33 cellular contexts compared by ENCODE assay signal in genomic region chr5:67028981-67029380, GRCh38.
"Had no signal": no experiment of that assay in that cellular context is flagged by ENCODE, and none has a peak within 500 bp of the region (broad histone marks: within the 10 kb centered on the region; RNA-seq: fewer than 3 reads in every experiment).

No MANE protein-coding gene starts in this region.

- DNase-seq: activated CD4-positive, CD25-positive, alpha-beta regulatory T cell; activated CD4-positive, CD25-positive, alpha-beta regulatory T cell treated with anti-CD3 and anti-CD28 coated beads, Interleukin-2, amount 50 U/mL, for 72 hours; activated CD8-positive, alpha-beta memory T cell treated with anti-CD3 and anti-CD28 coated beads, Interleukin-2, amount 10 ng/mL, durations not matched to agents 7 days and 5 days; activated CD8-positive, alpha-beta memory T cell treated with anti-CD3 and anti-CD28 coated beads, Interleukin-2, amount 50 U/mL, for 4 hours; activated CD8-positive, alpha-beta T cell treated with anti-CD3 and anti-CD28 coated beads, Interleukin-2, amount 10 ng/mL, durations not matched to agents 7 days and 5 days; activated gamma-delta T cell; activated naive CD4-positive, alpha-beta T cell; activated naive CD4-positive, alpha-beta T cell treated with anti-CD3 and anti-CD28 coated beads, Interleukin-2, amount 10 ng/mL, durations not matched to agents 7 days and 5 days; activated naive CD8-positive, alpha-beta T cell treated with anti-CD3 and anti-CD28 coated beads, Interleukin-2, amount 50 U/mL, for 24 hours; activated T-cell treated with anti-CD3 and anti-CD28 coated beads, Interleukin-2, amount 50 U/mL, for 1 hour; adrenal gland; amygdala; dorsolateral prefrontal cortex; effector memory CD4-positive, alpha-beta T cell; endodermal cell; erythroblast; foreskin keratinocyte; gastrocnemius medialis; glutamatergic neuron; heart left ventricle; T-helper 1 cell; T-helper 2 cell had no signal

- H3K27ac Mint-ChIP-seq: activated CD8-positive, alpha-beta memory T cell treated with anti-CD3 and anti-CD28 coated beads, Interleukin-2, amount 10 ng/mL, durations not matched to agents 7 days and 5 days; activated CD8-positive, alpha-beta T cell treated with anti-CD3 and anti-CD28 coated beads, Interleukin-2, amount 10 ng/mL, durations not matched to agents 7 days and 5 days; activated T-helper 1 cell treated with anti-CD3 and anti-CD28 coated beads, Interleukin-12 subunit alpha, Interleukin-12 subunit beta, Interleukin-2, Interleukin-4 antibody, amounts not matched to agents 30 ng/mL and 10 ng/mL and 1 ng/mL, durations not matched to agents 14 hours and 24 hours and 36 hours; brain; dendritic cell treated with granulocyte-macrophage colony-stimulating factor and Interleukin-4, amounts not matched to agents 40 ng/mL and 50 ng/mL, for 4 days; endodermal cell had no signal

- H3K4me1 Mint-ChIP-seq: central memory CD8-positive, alpha-beta T cell had no signal

- ATAC-seq: activated CD8-positive, alpha-beta memory T cell treated with anti-CD3 and anti-CD28 coated beads, Interleukin-2, amount 10 ng/mL, durations not matched to agents 7 days and 5 days; activated CD8-positive, alpha-beta T cell treated with anti-CD3 and anti-CD28 coated beads, Interleukin-2, amount 10 ng/mL, durations not matched to agents 7 days and 5 days; foreskin keratinocyte; gastrocnemius medialis had no signal

- H3K9me3 Mint-ChIP-seq: activated CD4-positive, alpha-beta memory T cell treated with anti-CD3 and anti-CD28 coated beads for 36 hours; activated naive CD4-positive, alpha-beta T cell treated with anti-CD3 and anti-CD28 coated beads, Interleukin-2, amount 10 ng/mL, durations not matched to agents 7 days and 5 days; activated naive CD4-positive, alpha-beta T cell treated with anti-CD3 and anti-CD28 coated beads, Interleukin-2, amount 50 U/mL, for 72 hours; activated naive CD8-positive, alpha-beta T cell treated with anti-CD3 and anti-CD28 coated beads, Interleukin-2, amount 50 U/mL, for 24 hours; activated T-helper 1 cell treated with anti-CD3 and anti-CD28 coated beads, Interleukin-12 subunit alpha, Interleukin-12 subunit beta, Interleukin-2, Interleukin-4 antibody, amounts not matched to agents 30 ng/mL and 10 ng/mL and 1 ng/mL, durations not matched to agents 14 hours and 24 hours and 36 hours; brain; central memory CD8-positive, alpha-beta T cell; dendritic cell treated with granulocyte-macrophage colony-stimulating factor and Interleukin-4, amounts not matched to agents 40 ng/mL and 50 ng/mL, for 4 days; endodermal cell had no signal

- H3K9me3 ChIP-seq: adrenal gland, ascending aorta, esophagus muscularis mucosa, gastrocnemius medialis, heart left ventricle had no signal

- H3K36me3 Mint-ChIP-seq: activated CD8-positive, alpha-beta memory T cell treated with anti-CD3 and anti-CD28 coated beads, Interleukin-2, amount 10 ng/mL, durations not matched to agents 7 days and 5 days; brain had no signal

- H3K36me3 ChIP-seq: adrenal gland, ascending aorta, esophagus muscularis mucosa, gastrocnemius medialis, heart left ventricle had no signal

- H3K27me3 ChIP-seq: adrenal gland, ascending aorta, dorsolateral prefrontal cortex, esophagus muscularis mucosa, foreskin keratinocyte, gastrocnemius medialis, heart left ventricle had no signal

- H3K27me3 Mint-ChIP-seq: activated CD4-positive, alpha-beta memory T cell treated with anti-CD3 and anti-CD28 coated beads for 36 hours; activated CD4-positive, alpha-beta T cell treated with anti-CD3 and anti-CD28 coated beads for 36 hours; activated CD4-positive, alpha-beta T cell treated with anti-CD3 and anti-CD28 coated beads, Interleukin-2, amount 10 ng/mL, durations not matched to agents 24 days and 14 days; activated CD8-positive, alpha-beta memory T cell treated with anti-CD3 and anti-CD28 coated beads, Interleukin-2, amount 10 ng/mL, durations not matched to agents 7 days and 5 days; activated naive CD4-positive, alpha-beta T cell treated with anti-CD3 and anti-CD28 coated beads, Interleukin-2, amount 10 ng/mL, durations not matched to agents 7 days and 5 days; activated naive CD8-positive, alpha-beta T cell treated with anti-CD3 and anti-CD28 coated beads, Interleukin-2, amount 50 U/mL, for 24 hours; brain; central memory CD8-positive, alpha-beta T cell; dendritic cell treated with granulocyte-macrophage colony-stimulating factor and Interleukin-4, amounts not matched to agents 40 ng/mL and 50 ng/mL, for 4 days had no signal

- H3K4me3 ChIP-seq: adrenal gland, ascending aorta, coronary artery, dorsolateral prefrontal cortex, esophagus muscularis mucosa, gastrocnemius medialis, heart left ventricle had no signal

- H3K27ac ChIP-seq: adrenal gland, ascending aorta, coronary artery, dorsolateral prefrontal cortex, esophagus muscularis mucosa, foreskin keratinocyte, gastrocnemius medialis, heart left ventricle had no signal

- H3K4me3 Mint-ChIP-seq: activated CD4-positive, alpha-beta memory T cell treated with anti-CD3 and anti-CD28 coated beads for 36 hours; activated CD4-positive, alpha-beta T cell treated with anti-CD3 and anti-CD28 coated beads for 36 hours; activated CD4-positive, alpha-beta T cell treated with anti-CD3 and anti-CD28 coated beads, Interleukin-2, amount 10 ng/mL, durations not matched to agents 24 days and 14 days; activated CD8-positive, alpha-beta memory T cell treated with anti-CD3 and anti-CD28 coated beads, Interleukin-2, amount 10 ng/mL, durations not matched to agents 7 days and 5 days; activated CD8-positive, alpha-beta T cell treated with anti-CD3 and anti-CD28 coated beads, Interleukin-2, amount 10 ng/mL, durations not matched to agents 7 days and 5 days; activated naive CD4-positive, alpha-beta T cell treated with anti-CD3 and anti-CD28 coated beads, Interleukin-2, amount 10 ng/mL, durations not matched to agents 7 days and 5 days; activated naive CD8-positive, alpha-beta T cell treated with anti-CD3 and anti-CD28 coated beads, Interleukin-2, amount 50 U/mL, for 24 hours; activated T-helper 1 cell treated with anti-CD3 and anti-CD28 coated beads, Interleukin-12 subunit alpha, Interleukin-12 subunit beta, Interleukin-2, Interleukin-4 antibody, amounts not matched to agents 30 ng/mL and 10 ng/mL and 1 ng/mL, durations not matched to agents 14 hours and 24 hours and 36 hours; brain; central memory CD8-positive, alpha-beta T cell; dendritic cell treated with granulocyte-macrophage colony-stimulating factor and Interleukin-4, amounts not matched to agents 40 ng/mL and 50 ng/mL, for 4 days; endodermal cell had no signal
